Comparison of ENCODE assay signal across 1 cellular context in the genomic region with DNA sequence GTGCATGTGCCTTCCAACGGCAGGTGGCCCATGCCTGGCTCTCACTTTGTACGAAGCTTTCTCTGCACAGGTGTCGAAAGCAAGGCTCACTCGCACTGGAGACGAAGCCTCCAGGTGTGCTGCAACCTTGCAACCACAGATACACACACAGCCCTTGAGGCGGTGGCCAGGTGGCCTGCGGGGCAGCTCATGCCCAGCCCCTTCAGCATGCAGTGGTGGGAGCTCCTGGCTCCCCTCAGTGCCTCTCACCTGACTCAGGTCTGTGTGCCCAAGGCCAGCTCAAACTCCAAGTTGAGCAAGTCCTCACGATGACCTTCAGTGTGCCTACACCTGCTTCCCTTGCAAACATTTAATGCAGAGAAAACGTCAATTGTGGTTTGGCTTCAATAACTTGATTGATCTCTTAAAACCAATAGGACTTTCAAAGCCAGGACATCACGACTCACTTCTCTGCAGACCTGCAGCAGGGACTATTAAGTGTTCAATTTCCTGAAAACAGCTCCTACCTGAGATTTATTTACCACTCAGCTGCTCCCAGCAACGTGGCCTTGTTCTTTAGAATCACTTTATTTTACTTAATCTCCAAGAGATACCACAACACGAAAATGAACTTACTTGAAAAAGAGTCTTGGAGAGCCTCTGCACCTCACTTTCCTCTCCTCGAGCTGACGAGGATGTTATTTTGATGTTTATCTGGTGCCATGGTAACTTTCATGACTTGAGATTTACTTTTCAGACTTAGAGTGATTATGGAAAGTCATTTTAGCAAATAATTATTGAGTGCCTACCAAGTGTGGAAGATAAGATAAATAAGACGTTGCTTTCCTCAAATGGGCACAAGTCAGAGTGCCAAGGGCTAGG.
TF ChIP-seq lines count a peak whose summit lies in the region.

No MANE protein-coding gene starts in this region.

TF ChIP-seq in WTC11, 78 proteins besides CTCF, POLR2A, EP300 and RAD21 (continued from another document):
- TF ChIP-seq, protein P1, sequence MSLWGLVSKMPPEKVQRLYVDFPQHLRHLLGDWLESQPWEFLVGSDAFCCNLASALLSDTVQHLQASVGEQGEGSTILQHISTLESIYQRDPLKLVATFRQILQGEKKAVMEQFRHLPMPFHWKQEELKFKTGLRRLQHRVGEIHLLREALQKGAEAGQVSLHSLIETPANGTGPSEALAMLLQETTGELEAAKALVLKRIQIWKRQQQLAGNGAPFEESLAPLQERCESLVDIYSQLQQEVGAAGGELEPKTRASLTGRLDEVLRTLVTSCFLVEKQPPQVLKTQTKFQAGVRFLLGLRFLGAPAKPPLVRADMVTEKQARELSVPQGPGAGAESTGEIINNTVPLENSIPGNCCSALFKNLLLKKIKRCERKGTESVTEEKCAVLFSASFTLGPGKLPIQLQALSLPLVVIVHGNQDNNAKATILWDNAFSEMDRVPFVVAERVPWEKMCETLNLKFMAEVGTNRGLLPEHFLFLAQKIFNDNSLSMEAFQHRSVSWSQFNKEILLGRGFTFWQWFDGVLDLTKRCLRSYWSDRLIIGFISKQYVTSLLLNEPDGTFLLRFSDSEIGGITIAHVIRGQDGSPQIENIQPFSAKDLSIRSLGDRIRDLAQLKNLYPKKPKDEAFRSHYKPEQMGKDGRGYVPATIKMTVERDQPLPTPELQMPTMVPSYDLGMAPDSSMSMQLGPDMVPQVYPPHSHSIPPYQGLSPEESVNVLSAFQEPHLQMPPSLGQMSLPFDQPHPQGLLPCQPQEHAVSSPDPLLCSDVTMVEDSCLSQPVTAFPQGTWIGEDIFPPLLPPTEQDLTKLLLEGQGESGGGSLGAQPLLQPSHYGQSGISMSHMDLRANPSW (CRISPR knock-in tag; conservative IDR thresholded peaks at IDR 0.05; ENCODE audit: low read depth): no peak
- TF ChIP-seq, protein P2, sequence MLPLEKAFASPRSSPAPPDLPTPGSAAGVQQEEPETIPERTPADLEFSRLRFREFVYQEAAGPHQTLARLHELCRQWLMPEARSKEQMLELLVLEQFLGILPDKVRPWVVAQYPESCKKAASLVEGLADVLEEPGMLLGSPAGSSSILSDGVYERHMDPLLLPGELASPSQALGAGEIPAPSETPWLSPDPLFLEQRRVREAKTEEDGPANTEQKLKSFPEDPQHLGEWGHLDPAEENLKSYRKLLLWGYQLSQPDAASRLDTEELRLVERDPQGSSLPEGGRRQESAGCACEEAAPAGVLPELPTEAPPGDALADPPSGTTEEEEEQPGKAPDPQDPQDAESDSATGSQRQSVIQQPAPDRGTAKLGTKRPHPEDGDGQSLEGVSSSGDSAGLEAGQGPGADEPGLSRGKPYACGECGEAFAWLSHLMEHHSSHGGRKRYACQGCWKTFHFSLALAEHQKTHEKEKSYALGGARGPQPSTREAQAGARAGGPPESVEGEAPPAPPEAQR (CRISPR knock-in tag; IDR thresholded peaks at IDR 0.05): no peak
- TF ChIP-seq TEAD4 (CRISPR knock-in tag; IDR thresholded peaks at IDR 0.05): no peak
- TF ChIP-seq, protein P3, sequence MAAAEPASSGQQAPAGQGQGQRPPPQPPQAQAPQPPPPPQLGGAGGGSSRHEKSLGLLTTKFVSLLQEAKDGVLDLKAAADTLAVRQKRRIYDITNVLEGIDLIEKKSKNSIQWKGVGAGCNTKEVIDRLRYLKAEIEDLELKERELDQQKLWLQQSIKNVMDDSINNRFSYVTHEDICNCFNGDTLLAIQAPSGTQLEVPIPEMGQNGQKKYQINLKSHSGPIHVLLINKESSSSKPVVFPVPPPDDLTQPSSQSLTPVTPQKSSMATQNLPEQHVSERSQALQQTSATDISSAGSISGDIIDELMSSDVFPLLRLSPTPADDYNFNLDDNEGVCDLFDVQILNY (CRISPR knock-in tag; IDR thresholded peaks at IDR 0.05): no peak
- TF ChIP-seq, protein P4, sequence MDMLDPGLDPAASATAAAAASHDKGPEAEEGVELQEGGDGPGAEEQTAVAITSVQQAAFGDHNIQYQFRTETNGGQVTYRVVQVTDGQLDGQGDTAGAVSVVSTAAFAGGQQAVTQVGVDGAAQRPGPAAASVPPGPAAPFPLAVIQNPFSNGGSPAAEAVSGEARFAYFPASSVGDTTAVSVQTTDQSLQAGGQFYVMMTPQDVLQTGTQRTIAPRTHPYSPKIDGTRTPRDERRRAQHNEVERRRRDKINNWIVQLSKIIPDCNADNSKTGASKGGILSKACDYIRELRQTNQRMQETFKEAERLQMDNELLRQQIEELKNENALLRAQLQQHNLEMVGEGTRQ (CRISPR knock-in tag; IDR thresholded peaks at IDR 0.05): no peak
- TF ChIP-seq, protein P5, sequence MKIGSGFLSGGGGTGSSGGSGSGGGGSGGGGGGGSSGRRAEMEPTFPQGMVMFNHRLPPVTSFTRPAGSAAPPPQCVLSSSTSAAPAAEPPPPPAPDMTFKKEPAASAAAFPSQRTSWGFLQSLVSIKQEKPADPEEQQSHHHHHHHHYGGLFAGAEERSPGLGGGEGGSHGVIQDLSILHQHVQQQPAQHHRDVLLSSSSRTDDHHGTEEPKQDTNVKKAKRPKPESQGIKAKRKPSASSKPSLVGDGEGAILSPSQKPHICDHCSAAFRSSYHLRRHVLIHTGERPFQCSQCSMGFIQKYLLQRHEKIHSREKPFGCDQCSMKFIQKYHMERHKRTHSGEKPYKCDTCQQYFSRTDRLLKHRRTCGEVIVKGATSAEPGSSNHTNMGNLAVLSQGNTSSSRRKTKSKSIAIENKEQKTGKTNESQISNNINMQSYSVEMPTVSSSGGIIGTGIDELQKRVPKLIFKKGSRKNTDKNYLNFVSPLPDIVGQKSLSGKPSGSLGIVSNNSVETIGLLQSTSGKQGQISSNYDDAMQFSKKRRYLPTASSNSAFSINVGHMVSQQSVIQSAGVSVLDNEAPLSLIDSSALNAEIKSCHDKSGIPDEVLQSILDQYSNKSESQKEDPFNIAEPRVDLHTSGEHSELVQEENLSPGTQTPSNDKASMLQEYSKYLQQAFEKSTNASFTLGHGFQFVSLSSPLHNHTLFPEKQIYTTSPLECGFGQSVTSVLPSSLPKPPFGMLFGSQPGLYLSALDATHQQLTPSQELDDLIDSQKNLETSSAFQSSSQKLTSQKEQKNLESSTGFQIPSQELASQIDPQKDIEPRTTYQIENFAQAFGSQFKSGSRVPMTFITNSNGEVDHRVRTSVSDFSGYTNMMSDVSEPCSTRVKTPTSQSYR (CRISPR knock-in tag; IDR thresholded peaks at IDR 0.05): no peak
- TF ChIP-seq JAZF1 (CRISPR knock-in tag; IDR thresholded peaks at IDR 0.05): no peak
- 0 out of 2 replicates have a peak, but pooled peaks have one; percentile 23 for TF ChIP-seq TEAD1 (CRISPR knock-in tag; IDR thresholded peaks at IDR 0.05)
- TF ChIP-seq KAT7 (CRISPR knock-in tag; IDR thresholded peaks at IDR 0.05; ENCODE audit: borderline replicate concordance): no peak
- TF ChIP-seq, protein P6, sequence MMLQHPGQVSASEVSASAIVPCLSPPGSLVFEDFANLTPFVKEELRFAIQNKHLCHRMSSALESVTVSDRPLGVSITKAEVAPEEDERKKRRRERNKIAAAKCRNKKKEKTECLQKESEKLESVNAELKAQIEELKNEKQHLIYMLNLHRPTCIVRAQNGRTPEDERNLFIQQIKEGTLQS (CRISPR knock-in tag; conservative IDR thresholded peaks at IDR 0.05): no peak
- TF ChIP-seq PRRX2 (CRISPR knock-in tag; IDR thresholded peaks at IDR 0.05): no peak
- TF ChIP-seq, protein P7, sequence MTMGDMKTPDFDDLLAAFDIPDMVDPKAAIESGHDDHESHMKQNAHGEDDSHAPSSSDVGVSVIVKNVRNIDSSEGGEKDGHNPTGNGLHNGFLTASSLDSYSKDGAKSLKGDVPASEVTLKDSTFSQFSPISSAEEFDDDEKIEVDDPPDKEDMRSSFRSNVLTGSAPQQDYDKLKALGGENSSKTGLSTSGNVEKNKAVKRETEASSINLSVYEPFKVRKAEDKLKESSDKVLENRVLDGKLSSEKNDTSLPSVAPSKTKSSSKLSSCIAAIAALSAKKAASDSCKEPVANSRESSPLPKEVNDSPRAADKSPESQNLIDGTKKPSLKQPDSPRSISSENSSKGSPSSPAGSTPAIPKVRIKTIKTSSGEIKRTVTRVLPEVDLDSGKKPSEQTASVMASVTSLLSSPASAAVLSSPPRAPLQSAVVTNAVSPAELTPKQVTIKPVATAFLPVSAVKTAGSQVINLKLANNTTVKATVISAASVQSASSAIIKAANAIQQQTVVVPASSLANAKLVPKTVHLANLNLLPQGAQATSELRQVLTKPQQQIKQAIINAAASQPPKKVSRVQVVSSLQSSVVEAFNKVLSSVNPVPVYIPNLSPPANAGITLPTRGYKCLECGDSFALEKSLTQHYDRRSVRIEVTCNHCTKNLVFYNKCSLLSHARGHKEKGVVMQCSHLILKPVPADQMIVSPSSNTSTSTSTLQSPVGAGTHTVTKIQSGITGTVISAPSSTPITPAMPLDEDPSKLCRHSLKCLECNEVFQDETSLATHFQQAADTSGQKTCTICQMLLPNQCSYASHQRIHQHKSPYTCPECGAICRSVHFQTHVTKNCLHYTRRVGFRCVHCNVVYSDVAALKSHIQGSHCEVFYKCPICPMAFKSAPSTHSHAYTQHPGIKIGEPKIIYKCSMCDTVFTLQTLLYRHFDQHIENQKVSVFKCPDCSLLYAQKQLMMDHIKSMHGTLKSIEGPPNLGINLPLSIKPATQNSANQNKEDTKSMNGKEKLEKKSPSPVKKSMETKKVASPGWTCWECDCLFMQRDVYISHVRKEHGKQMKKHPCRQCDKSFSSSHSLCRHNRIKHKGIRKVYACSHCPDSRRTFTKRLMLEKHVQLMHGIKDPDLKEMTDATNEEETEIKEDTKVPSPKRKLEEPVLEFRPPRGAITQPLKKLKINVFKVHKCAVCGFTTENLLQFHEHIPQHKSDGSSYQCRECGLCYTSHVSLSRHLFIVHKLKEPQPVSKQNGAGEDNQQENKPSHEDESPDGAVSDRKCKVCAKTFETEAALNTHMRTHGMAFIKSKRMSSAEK (CRISPR knock-in tag; IDR thresholded peaks at IDR 0.05; ENCODE audit: borderline replicate concordance): no peak
- TF ChIP-seq NFYB (CRISPR knock-in tag; conservative IDR thresholded peaks at IDR 0.05; ENCODE audit: low read depth): no peak
- TF ChIP-seq MYBL2 (CRISPR knock-in tag; IDR thresholded peaks at IDR 0.05): no peak
